ENCODE assay signal across 24 cellular contexts in genomic region chr18:1751249-1751648, GRCh38.
DNase-seq lines count a peak whose midpoint lies in the region; ATAC-seq and TF ChIP-seq lines count a peak whose summit lies in the region.
"Had no signal": no experiment of that assay in that cellular context is flagged by ENCODE, and none has a peak within 500 bp of the region (broad histone marks: within the 10 kb centered on the region; RNA-seq: fewer than 3 reads in every experiment).

No MANE protein-coding gene starts in this region.

- H3K9ac ChIP-seq in HCT116 (ENCODE audit: low read length) (no peak overlapping the region), PC-3 (ENCODE audit: low read length) (no peak overlapping the region)
- H3K9ac ChIP-seq: BLaER1 treated with 17β-estradiol and CSF1 and Interleukin-3, amounts not matched to agents 10 nM and 100 nM had no signal

- no peaks in the 10 kb centered on the region for H3K4me1 ChIP-seq in HCT116 (ENCODE audit: control insufficient read depth in 1 of 2, insufficient read depth in 2 of 2, low read length in 2 of 2)
- H3K4me1 ChIP-seq in PC-3 (ENCODE audit: insufficient read depth, low read length) = no peaks in the 10 kb centered on the region
- H3K4me1 ChIP-seq: A549 had no signal

- no peak overlapping the region for H3K4me3 ChIP-seq in HCT116 (replicated peaks in 1 of 2; ENCODE audit: low read depth in 1 of 2, low read length in 2 of 2)
- no peak overlapping the region for H3K4me3 ChIP-seq in PC-3 (ENCODE audit: low read length)
- H3K4me3 ChIP-seq: A549; BLaER1 treated with 17β-estradiol and CSF1 and Interleukin-3, amounts not matched to agents 10 nM and 100 nM had no signal

- no peak; the same call in 1 of the 2 replicates for ATAC-seq in HCT116
- ATAC-seq in PC-3 = no peak
- ATAC-seq in HG03520 (IDR thresholded peaks at IDR 0.05; ENCODE audit: unreplicated experiment) = no peak
- ATAC-seq: A549, Panc1 had no signal

- no peaks in the 10 kb centered on the region for H3K36me3 ChIP-seq in HCT116 (ENCODE audit: control insufficient read depth in 1 of 2, insufficient read depth in 2 of 2, low read length in 2 of 2)
- no peaks in the 10 kb centered on the region for H3K36me3 ChIP-seq in PC-3 (ENCODE audit: low read depth, low read length)
- H3K36me3 ChIP-seq: BLaER1 treated with 17β-estradiol and CSF1 and Interleukin-3, amounts not matched to agents 10 nM and 100 nM had no signal

- 0 out of 2 replicates have a peak, but pooled peaks have one; percentile 17 for TF ChIP-seq RAD21 in HCT116 (IDR thresholded peaks at IDR 0.05; ENCODE audit: low read depth)

- DNase-seq in NCI-H2171 treated with DMSO at 0.1 percent for 48 hours (lab: John Stamatoyannopoulos, UW) (peak; percentile 13), NCI-H2171 (lab: John Stamatoyannopoulos, UW) (no peak), HCT116 (ENCODE audit: low read depth, low spot score) (no peak), PC-3 (peak; percentile 24), SKM-1 (lab: John Stamatoyannopoulos, UW; ENCODE audit: unreplicated experiment) (no peak), NAMALWA (ENCODE audit: low spot score) (no peak)
- DNase-seq: AML-193; CD4-positive, alpha-beta T cell; IMR-90; KG1; NCI-H1092 treated with DMSO at 0.1 percent for 48 hours; NCI-H1436; NCI-H187; NCI-H2081 treated with DMSO at 0.1 percent for 48 hours; NCI-H446 treated with DMSO at 0.1 percent for 48 hours; NCI-H526; NCI-H82; NK-92 treated with Interleukin-12 subunit alpha and Interleukin-12 subunit beta, amount 100 ng/mL, for 24 hours; SHP77 had no signal

- H4K20me1 ChIP-seq in HCT116 (ENCODE audit: insufficient read depth) (no peaks in the 10 kb centered on the region), PC-3 (ENCODE audit: low read length) (no peaks in the 10 kb centered on the region)
- H4K20me1 ChIP-seq: BLaER1 treated with 17β-estradiol and CSF1 and Interleukin-3, amounts not matched to agents 10 nM and 100 nM had no signal

- H2AFZ ChIP-seq in HCT116 (ENCODE audit: low read depth, low read length, poor library complexity, severe bottlenecking) (no peak overlapping the region), PC-3 (ENCODE audit: low read length) (no peak overlapping the region)

- CTCF ChIA-PET in HCT116 (lab: Charles Lee) (interaction anchor here (1.5 kb wide), 1 partner anchor 333 kb away, joined by 3 read pairs; no protein-coding TSS in a partner anchor), PC-3 (lab: Charles Lee) (interaction anchor here (0.6 kb wide), 1 partner anchor 253 kb away, joined by 3 read pairs; no protein-coding TSS in a partner anchor)

- no peaks in the 10 kb centered on the region for H3K9me2 ChIP-seq in HCT116 (ENCODE audit: insufficient read depth)
- H3K9me2 ChIP-seq in PC-3 (replicated peaks; ENCODE audit: low read length) = no peaks in the 10 kb centered on the region

- H3F3A ChIP-seq in PC-3 (ENCODE audit: low read length, unreplicated experiment) = no peaks in the 10 kb centered on the region

- no TSS peak for BruUV-seq in HCT116 (replicated peaks; lab: Mats Ljungman, UMichigan)
- BruUV-seq in PC-3 (replicated peaks; lab: Mats Ljungman, UMichigan) = no TSS peak

- TF ChIP-seq CTCF in HCT116 (IDR thresholded peaks at IDR 0.05 in 2 of 3, conservative IDR thresholded peaks at IDR 0.05 in 1 of 3; ENCODE audit: borderline replicate concordance in 1 of 3, insufficient read depth in 1 of 3, low read depth in 2 of 3, low read length in 2 of 3) (peak in 2 of 3 experiments; percentile 13 to 21; a peak in 1 of 6 replicates), PC-3 (conservative IDR thresholded peaks at IDR 0.05; ENCODE audit: low read depth, low read length) (peak; percentile 55; the same call in 1 of the 2 replicates)

- H3K9me3 ChIP-seq in HCT116 (ENCODE audit: control insufficient read depth in 1 of 2, insufficient read depth in 1 of 2, low read depth in 1 of 2, low read length in 2 of 2) (no peaks in the 10 kb centered on the region), PC-3 (ENCODE audit: low read length) (no peaks in the 10 kb centered on the region)
- H3K9me3 ChIP-seq: A549 had no signal

- no peaks in the 10 kb centered on the region for H3K27me3 ChIP-seq in HCT116 (ENCODE audit: insufficient read depth, low read length)
- H3K27me3 ChIP-seq in PC-3 (ENCODE audit: low read length) = peaks cover 19% of the 10 kb centered on the region; the same call in 1 of the 2 replicates
- H3K27me3 ChIP-seq: BLaER1 treated with 17β-estradiol and CSF1 and Interleukin-3, amounts not matched to agents 10 nM and 100 nM had no signal

- intact Hi-C loops in HCT116 (cut with micrococcal nuclease) (loop anchor here (10.0 kb wide), 1 partner anchor 794 kb away; no protein-coding TSS in a partner anchor), PC-3 (cut with micrococcal nuclease) (loop anchor here (10.0 kb wide), 1 partner anchor 794 kb away; no protein-coding TSS in a partner anchor)

- POLR2A ChIA-PET in HCT116 (lab: Charles Lee) = no interaction called here
- POLR2A ChIA-PET in PC-3 (lab: Charles Lee; ENCODE audit: unreplicated experiment) = no interaction called here

- no peaks in the 10 kb centered on the region for H3K79me2 ChIP-seq in HCT116 (ENCODE audit: insufficient read depth, low read length)
- no peaks in the 10 kb centered on the region for H3K79me2 ChIP-seq in PC-3 (ENCODE audit: low read length)

- no peak for TF ChIP-seq POLR2A in HCT116 (IDR thresholded peaks at IDR 0.05; ENCODE audit: borderline replicate concordance, extremely low read depth, insufficient read depth, insufficient read length)

- H3K27ac ChIP-seq in HCT116 (ENCODE audit: low read depth, low read length) (no peak overlapping the region), PC-3 (ENCODE audit: low read length) (no peak overlapping the region)
- H3K27ac ChIP-seq: A549; BLaER1 treated with 17β-estradiol and CSF1 and Interleukin-3, amounts not matched to agents 10 nM and 100 nM; RWPE1 had no signal

- no peak overlapping the region for H3K4me2 ChIP-seq in HCT116 (ENCODE audit: low read length)
- H3K4me2 ChIP-seq in PC-3 (ENCODE audit: low read length) = no peak overlapping the region
- H3K4me2 ChIP-seq: A549; BLaER1 treated with 17β-estradiol and CSF1 and Interleukin-3, amounts not matched to agents 10 nM and 100 nM had no signal

- RAD21 ChIA-PET in HCT116 (lab: Charles Lee; ENCODE audit: low non-redundant PET in 1 of 2, low total read pairs in 2 of 2, uncharacterized antibody in 2 of 2, unreplicated experiment in 2 of 2) = no interaction called here

TF ChIP-seq in HCT116, 20 proteins besides CTCF, POLR2A, EP300 and RAD21:
- TF ChIP-seq ZNF274 (IDR thresholded peaks at IDR 0.05; ENCODE audit: low read depth, low read length) (no peak), FOSL1 (IDR thresholded peaks at IDR 0.05; ENCODE audit: low read depth) (no peak), SP1 (IDR thresholded peaks at IDR 0.05; ENCODE audit: low read depth) (no peak), SIN3A (IDR thresholded peaks at IDR 0.05; ENCODE audit: low read depth) (no peak), EZH2 (IDR thresholded peaks at IDR 0.05) (no peak), ELF1 (IDR thresholded peaks at IDR 0.05; ENCODE audit: borderline replicate concordance, low read depth) (no peak), EGR1 (IDR thresholded peaks at IDR 0.05; ENCODE audit: low read depth) (no peak), EZH2phosphoT487 (IDR thresholded peaks at IDR 0.05; ENCODE audit: borderline replicate concordance) (no peak), YY1 (IDR thresholded peaks at IDR 0.05; ENCODE audit: extremely low read depth, insufficient replicate concordance, low read depth, low read length) (no peak), TCF7L2 (IDR thresholded peaks at IDR 0.05; ENCODE audit: borderline replicate concordance, extremely low read depth, insufficient read depth, insufficient read length) (no peak)
- TF ChIP-seq, protein P1, sequence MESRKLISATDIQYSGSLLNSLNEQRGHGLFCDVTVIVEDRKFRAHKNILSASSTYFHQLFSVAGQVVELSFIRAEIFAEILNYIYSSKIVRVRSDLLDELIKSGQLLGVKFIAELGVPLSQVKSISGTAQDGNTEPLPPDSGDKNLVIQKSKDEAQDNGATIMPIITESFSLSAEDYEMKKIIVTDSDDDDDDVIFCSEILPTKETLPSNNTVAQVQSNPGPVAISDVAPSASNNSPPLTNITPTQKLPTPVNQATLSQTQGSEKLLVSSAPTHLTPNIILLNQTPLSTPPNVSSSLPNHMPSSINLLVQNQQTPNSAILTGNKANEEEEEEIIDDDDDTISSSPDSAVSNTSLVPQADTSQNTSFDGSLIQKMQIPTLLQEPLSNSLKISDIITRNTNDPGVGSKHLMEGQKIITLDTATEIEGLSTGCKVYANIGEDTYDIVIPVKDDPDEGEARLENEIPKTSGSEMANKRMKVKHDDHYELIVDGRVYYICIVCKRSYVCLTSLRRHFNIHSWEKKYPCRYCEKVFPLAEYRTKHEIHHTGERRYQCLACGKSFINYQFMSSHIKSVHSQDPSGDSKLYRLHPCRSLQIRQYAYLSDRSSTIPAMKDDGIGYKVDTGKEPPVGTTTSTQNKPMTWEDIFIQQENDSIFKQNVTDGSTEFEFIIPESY (IDR thresholded peaks at IDR 0.05; ENCODE audit: extremely low read depth, insufficient replicate concordance, low read length) = no peak

Comparison
In these comparisons a context has a peak if more than half of its experiments do, and no peak if none do; other contexts are left out.
1. DNase-seq: peak in NCI-H2171 treated with DMSO at 0.1 percent for 48 hours (single experiment) and PC-3 (single experiment); none in NCI-H2171 (single experiment), HCT116 (single experiment), SKM-1 (single experiment) and NAMALWA (single experiment).